Comparison of ENCODE assay signal across 33 cellular contexts in the genomic region with DNA sequence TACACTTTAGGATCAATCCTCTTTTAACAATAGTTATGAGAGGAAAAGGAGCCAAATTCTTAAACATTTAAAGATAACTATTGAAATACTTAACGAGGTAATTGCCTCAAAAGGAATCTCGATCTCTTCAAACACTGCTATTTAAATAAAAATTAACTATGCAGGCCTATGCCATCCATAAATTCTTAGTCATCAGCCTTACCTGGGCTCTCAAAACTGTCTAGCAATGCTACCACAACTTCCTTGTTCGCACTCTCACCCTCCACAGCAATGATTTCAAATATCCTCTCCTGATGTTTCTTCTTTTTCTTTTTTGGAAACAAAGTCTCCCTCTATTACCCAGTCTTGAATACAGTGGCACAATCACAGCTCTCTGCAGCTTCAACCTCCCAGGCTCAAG. TPM values are rescaled to one million over a fixed set of nuclear protein-coding genes. Genes with fewer than 3 reads are reported as not detected.
"Had no signal": no experiment of that assay in that cellular context is flagged by ENCODE, and none has a peak within 500 bp of the region (broad histone marks: within the 10 kb centered on the region; RNA-seq: fewer than 3 reads in every experiment).

No MANE protein-coding gene starts in this region.

- H3K9me3 ChIP-seq: adrenal gland, body of pancreas, pancreas, prostate gland, sigmoid colon, upper lobe of left lung had no signal

- H3K4me3 Mint-ChIP-seq: activated naive CD4-positive, alpha-beta T cell treated with anti-CD3 and anti-CD28 coated beads for 36 hours; activated naive CD8-positive, alpha-beta T cell treated with anti-CD3 and anti-CD28 coated beads for 36 hours; effector memory CD8-positive, alpha-beta T cell; naive thymus-derived CD8-positive, alpha-beta T cell; neural crest cell; stimulated activated memory B cell treated with anti-CD40 and anti-IgM and Interleukin-4, amounts not matched to agents 10 μg/mL and 1 μg/mL and 100 μg/mL, for 72 hours; stimulated activated naive CD8-positive, alpha-beta T cell treated with anti-CD3 and anti-CD28 coated beads, Interleukin-15, amount 100 ng/mL, for 72 hours had no signal

- H3K36me3 ChIP-seq: adrenal gland, heart right ventricle, pancreas, prostate gland, sigmoid colon, upper lobe of left lung had no signal

- H3K27ac Mint-ChIP-seq: activated naive CD4-positive, alpha-beta T cell treated with anti-CD3 and anti-CD28 coated beads for 36 hours; activated naive CD8-positive, alpha-beta T cell treated with anti-CD3 and anti-CD28 coated beads for 36 hours; effector memory CD8-positive, alpha-beta T cell; naive thymus-derived CD8-positive, alpha-beta T cell; stimulated activated memory B cell treated with anti-CD40 and anti-IgM and Interleukin-4, amounts not matched to agents 10 μg/mL and 1 μg/mL and 100 μg/mL, for 72 hours; stimulated activated naive CD8-positive, alpha-beta T cell treated with anti-CD3 and anti-CD28 coated beads, Interleukin-15, amount 100 ng/mL, for 72 hours had no signal

- DNase-seq: activated CD4-positive, alpha-beta T cell treated with anti-CD3 and anti-CD28 coated beads for 4 hours; activated CD4-positive, alpha-beta T cell treated with anti-CD3 and anti-CD28 coated beads, Interleukin-2, amount 50 U/mL, for 4 hours; activated effector memory CD4-positive, alpha-beta T cell treated with Interleukin-2 at 50 U/mL for 16 hours; activated naive CD4-positive, alpha-beta T cell treated with anti-CD3 and anti-CD28 coated beads for 36 hours; activated naive CD8-positive, alpha-beta T cell treated with anti-CD3 and anti-CD28 coated beads for 36 hours; activated T-cell treated with anti-CD3 and anti-CD28 coated beads for 4 hours; adrenal gland; aorta; body of pancreas; cortex of kidney; effector memory CD8-positive, alpha-beta T cell; foreskin fibroblast; heart right ventricle; kidney glomerular epithelial cell; left ventricle myocardium superior; naive thymus-derived CD8-positive, alpha-beta T cell; nucleus accumbens; pancreas; sigmoid colon; stimulated activated CD4-positive, alpha-beta T cell treated with anti-CD3 and anti-CD28 coated beads, Interleukin-1b, Interleukin-23, amount 100 ng/mL, for 48 hours; stimulated activated CD4-positive, alpha-beta T cell treated with anti-CD3 and anti-CD28 coated beads, Interleukin-4, amount 100 ng/mL, for 4 hours; stimulated activated CD8-positive, alpha-beta memory T cell treated with anti-CD3 and anti-CD28 coated beads, Interleukin-4, amount 100 ng/mL, for 48 hours; stimulated activated naive CD8-positive, alpha-beta T cell treated with anti-CD3 and anti-CD28 coated beads, Interleukin-15, amount 100 ng/mL, for 72 hours; substantia nigra; upper lobe of left lung had no signal

- H3K4me3 ChIP-seq: adrenal gland, body of pancreas, heart right ventricle, pancreas, prostate gland, sigmoid colon, smooth muscle cell, upper lobe of left lung had no signal

- H3K9me3 Mint-ChIP-seq: activated naive CD4-positive, alpha-beta T cell treated with anti-CD3 and anti-CD28 coated beads for 36 hours; activated naive CD8-positive, alpha-beta T cell treated with anti-CD3 and anti-CD28 coated beads for 36 hours; effector memory CD8-positive, alpha-beta T cell; naive thymus-derived CD8-positive, alpha-beta T cell; neural crest cell; stimulated activated memory B cell treated with anti-CD40 and anti-IgM and Interleukin-4, amounts not matched to agents 10 μg/mL and 1 μg/mL and 100 μg/mL, for 72 hours; stimulated activated naive CD8-positive, alpha-beta T cell treated with anti-CD3 and anti-CD28 coated beads, Interleukin-15, amount 100 ng/mL, for 72 hours had no signal

- H3K4me1 Mint-ChIP-seq: neural crest cell; stimulated activated memory B cell treated with anti-CD40 and anti-IgM and Interleukin-4, amounts not matched to agents 10 μg/mL and 1 μg/mL and 100 μg/mL, for 72 hours had no signal

- H3K27me3 Mint-ChIP-seq: activated naive CD8-positive, alpha-beta T cell treated with anti-CD3 and anti-CD28 coated beads for 36 hours; effector memory CD8-positive, alpha-beta T cell; naive thymus-derived CD8-positive, alpha-beta T cell; stimulated activated memory B cell treated with anti-CD40 and anti-IgM and Interleukin-4, amounts not matched to agents 10 μg/mL and 1 μg/mL and 100 μg/mL, for 72 hours; stimulated activated naive CD8-positive, alpha-beta T cell treated with anti-CD3 and anti-CD28 coated beads, Interleukin-15, amount 100 ng/mL, for 72 hours had no signal

- H3K4me1 ChIP-seq: body of pancreas, prostate gland had no signal

- H3K27me3 ChIP-seq: adrenal gland, body of pancreas, heart right ventricle, pancreas, sigmoid colon, upper lobe of left lung had no signal

- H3K27ac ChIP-seq: adrenal gland, body of pancreas, heart right ventricle, pancreas, prostate gland, sigmoid colon, upper lobe of left lung had no signal

- ATAC-seq: body of pancreas; effector memory CD8-positive, alpha-beta T cell; esophagus mucosa; heart right ventricle; left ventricle myocardium superior; naive thymus-derived CD8-positive, alpha-beta T cell; stimulated activated memory B cell treated with anti-CD40 and anti-IgM and Interleukin-4, amounts not matched to agents 10 μg/mL and 1 μg/mL and 100 μg/mL, for 72 hours; stimulated activated naive CD8-positive, alpha-beta T cell treated with anti-CD3 and anti-CD28 coated beads, Interleukin-15, amount 100 ng/mL, for 72 hours had no signal

RNA-seq across cellular contexts. Expression of a gene that starts 37.6 kb away (rescaled TPM):
- total RNA-seq: activated naive CD4-positive, alpha-beta T cell treated with anti-CD3 and anti-CD28 coated beads for 36 hours; aorta; body of pancreas; cardiac septum; cerebellum; endothelial cell of umbilical vein; esophagus mucosa; left ventricle myocardium superior; naive thymus-derived CD8-positive, alpha-beta T cell; neural crest cell had no signal
